Comparison of ENCODE assay signal across 8 cellular contexts in genomic region chr10:114103286-114103685, GRCh38. TPM values are rescaled to one million over a fixed set of nuclear protein-coding genes. Genes with fewer than 3 reads are reported as not detected.
DNase-seq lines count a peak whose midpoint lies in the region; ATAC-seq, FAIRE-seq and TF ChIP-seq lines count a peak whose summit lies in the region.

No MANE protein-coding gene starts in this region.

- H3K27me3 ChIP-seq in astrocyte (ENCODE audit: insufficient read depth, low read length), result peaks cover 7% of the 10 kb centered on the region
- H3K27me3 ChIP-seq in suprapubic skin, result no peaks in the 10 kb centered on the region

- H3K36me3 ChIP-seq in astrocyte (ENCODE audit: insufficient read depth, low read length) (no peaks in the 10 kb centered on the region), suprapubic skin (no peaks in the 10 kb centered on the region)

- ATAC-seq in GM21526 (IDR thresholded peaks at IDR 0.05; ENCODE audit: low FRiP score, unreplicated experiment), result peak; percentile 51
- ATAC-seq in HG02642 (IDR thresholded peaks at IDR 0.05; ENCODE audit: poor library complexity, unreplicated experiment), result no peak
- no peak for ATAC-seq in GM18519 (IDR thresholded peaks at IDR 0.05; ENCODE audit: low FRiP score, unreplicated experiment)

- no peaks in the 10 kb centered on the region for H4K20me1 ChIP-seq in astrocyte (ENCODE audit: insufficient read depth, low read length)

- peaks cover 10% of the 10 kb centered on the region for H3K4me1 Mint-ChIP-seq in Calu3 (ENCODE audit: low read depth, unreplicated experiment)
- peaks cover 5% of the 10 kb centered on the region for H3K4me1 Mint-ChIP-seq in astrocyte (ENCODE audit: low read depth, unreplicated experiment)

- no peak for TF ChIP-seq POLR2A in suprapubic skin (IDR thresholded peaks at IDR 0.05)

- CTCF ChIA-PET in Calu3 (lab: Charles Lee), result interaction anchor here (1.1 to 1.5 kb wide), 2 partner anchors 230 to 304 kb away, joined by 3 to 4 read pairs; no protein-coding TSS in a partner anchor

- 10% methylated on average over 6 of the region's 6 CpGs for WGBS in suprapubic skin

- no peak overlapping the region for H3K4me2 ChIP-seq in astrocyte (ENCODE audit: low read length)

- DNase-seq in Calu3 (no peak), NCI-H2029 treated with DMSO at 0.1 percent for 48 hours (lab: John Stamatoyannopoulos, UW) (peak; percentile 26), astrocyte (ENCODE audit: low read depth) (peak; percentile 36), iPS-NIHi11 (ENCODE audit: low spot score) (peak; percentile 65), suprapubic skin (ENCODE audit: low spot score in 2 of 2) (no peak)

- BruUV-seq in Calu3 (replicated peaks; lab: Mats Ljungman, UMichigan), result no TSS peak

- H3K4me3 Mint-ChIP-seq in Calu3 (ENCODE audit: low read depth, unreplicated experiment), result no peak overlapping the region
- H3K4me3 Mint-ChIP-seq in astrocyte (ENCODE audit: unreplicated experiment), result no peak overlapping the region

- no peak overlapping the region for H3K27ac ChIP-seq in astrocyte (ENCODE audit: low read depth, low read length)
- H3K27ac ChIP-seq in suprapubic skin, result no peak overlapping the region

- no peaks in the 10 kb centered on the region for H3K9me3 Mint-ChIP-seq in Calu3 (ENCODE audit: low read depth, unreplicated experiment)
- H3K9me3 Mint-ChIP-seq in astrocyte (ENCODE audit: unreplicated experiment), result no peaks in the 10 kb centered on the region

- H3K4me3 ChIP-seq in astrocyte (ENCODE audit: insufficient read depth, low read depth, low read length), result no peak overlapping the region
- H3K4me3 ChIP-seq in suprapubic skin, result no peak overlapping the region

- no peaks in the 10 kb centered on the region for H3K9me3 ChIP-seq in astrocyte (ENCODE audit: insufficient read depth, low read depth, low read length)
- H3K9me3 ChIP-seq in suprapubic skin, result no peaks in the 10 kb centered on the region

- H3K4me1 ChIP-seq in astrocyte (ENCODE audit: insufficient read depth, low read length), result peaks cover 10% of the 10 kb centered on the region
- peaks cover 9% of the 10 kb centered on the region for H3K4me1 ChIP-seq in suprapubic skin

- TF ChIP-seq CTCF in Calu3 (IDR thresholded peaks at IDR 0.05; ENCODE audit: unreplicated experiment), result peak; percentile 28
- TF ChIP-seq CTCF in astrocyte (IDR thresholded peaks at IDR 0.05; ENCODE audit: insufficient read depth, low read depth, low read length), result peak; percentile 47
- TF ChIP-seq CTCF in suprapubic skin (IDR thresholded peaks at IDR 0.05), result peak; percentile 24 to 43

- TF ChIP-seq EP300 in suprapubic skin (IDR thresholded peaks at IDR 0.05), result no peak

- FAIRE-seq in astrocyte (lab: Jason Lieb, UNC), result no peak

- no peak overlapping the region for H3K9ac ChIP-seq in astrocyte (ENCODE audit: low read length)

- H3K36me3 Mint-ChIP-seq in Calu3 (ENCODE audit: insufficient read depth, unreplicated experiment) (peaks cover 18% of the 10 kb centered on the region), astrocyte (ENCODE audit: low read depth, unreplicated experiment) (no peaks in the 10 kb centered on the region)

- H3K27me3 Mint-ChIP-seq in Calu3 (ENCODE audit: unreplicated experiment) (peaks cover 18% of the 10 kb centered on the region), astrocyte (ENCODE audit: low read depth, unreplicated experiment) (peaks cover 46% of the 10 kb centered on the region)

- no peak overlapping the region for H3K27ac Mint-ChIP-seq in Calu3 (ENCODE audit: unreplicated experiment)
- no peak overlapping the region for H3K27ac Mint-ChIP-seq in astrocyte (ENCODE audit: unreplicated experiment)

- no peak overlapping the region for H2AFZ ChIP-seq in astrocyte (ENCODE audit: low read depth, low read length)

- no peaks in the 10 kb centered on the region for H3K79me2 ChIP-seq in astrocyte (ENCODE audit: insufficient read depth, low read length)

- intact Hi-C loops in Calu3 (cut with micrococcal nuclease; ENCODE audit: unreplicated experiment), result loop anchor here (1.0 to 5.0 kb wide), 4 partner anchors 231 to 398 kb away; partner anchors contain the start of genes DCLRE1A and NHLRC2

RNA-seq across cellular contexts. Expression of gene ADRB1, which starts 59.6 kb away (rescaled TPM):
- total RNA-seq in Calu3 (2022) (0.47 and 0.78 TPM in 2 replicates), astrocyte (0.62 and 1.3 TPM in 2 replicates), suprapubic skin (1 to 10 TPM in 3 of 4 donors, under 1 TPM in 1; 0.56 to 1.4 (median 1.1) TPM)

Comparison
In these comparisons a context has a peak if more than half of its experiments do, and no peak if none do; other contexts are left out.
1. DNase-seq: peak in NCI-H2029 treated with DMSO at 0.1 percent for 48 hours (single experiment), astrocyte (single experiment) and iPS-NIHi11 (single experiment); none in Calu3 (single experiment) and suprapubic skin (0 of 2).
2. Peak in every context shown above with its lines, with median percentiles within 50 percentile points of each other: CTCF ChIP-seq.